2 cellular contexts compared by ENCODE assay signal in genomic region chr20:25258828-25259227, GRCh38.
TF ChIP-seq lines count a peak whose summit lies in the region.

No MANE protein-coding gene starts in this region.

TF ChIP-seq in WTC11, 78 proteins besides CTCF, POLR2A, EP300 and RAD21:
- TF ChIP-seq GTF2I (CRISPR knock-in tag; conservative IDR thresholded peaks at IDR 0.05) (no peak), PRRX2 (CRISPR knock-in tag; IDR thresholded peaks at IDR 0.05) (no peak), USF1 (CRISPR knock-in tag; IDR thresholded peaks at IDR 0.05) (no peak), FOXP4 (CRISPR knock-in tag; IDR thresholded peaks at IDR 0.05) (no peak), JUN (CRISPR knock-in tag; IDR thresholded peaks at IDR 0.05) (no peak), ZNF219 (CRISPR knock-in tag; IDR thresholded peaks at IDR 0.05; ENCODE audit: borderline replicate concordance) (no peak), ZNF512 (CRISPR knock-in tag; IDR thresholded peaks at IDR 0.05; ENCODE audit: borderline replicate concordance) (no peak), ZBTB21 (CRISPR knock-in tag; IDR thresholded peaks at IDR 0.05; ENCODE audit: borderline replicate concordance) (no peak), NR3C1 (CRISPR knock-in tag; conservative IDR thresholded peaks at IDR 0.05; ENCODE audit: low read depth) (no peak), CREM (CRISPR knock-in tag; IDR thresholded peaks at IDR 0.05) (no peak), CDX4 (CRISPR knock-in tag; IDR thresholded peaks at IDR 0.05; ENCODE audit: borderline replicate concordance) (no peak), ATF1 (CRISPR knock-in tag; IDR thresholded peaks at IDR 0.05) (no peak), SOX15 (CRISPR knock-in tag; IDR thresholded peaks at IDR 0.05) (no peak), ESRRA (CRISPR knock-in tag; IDR thresholded peaks at IDR 0.05; ENCODE audit: borderline replicate concordance) (no peak), IRF1 (CRISPR knock-in tag; IDR thresholded peaks at IDR 0.05) (no peak)

TF ChIP-seq in SK-N-SH, 30 proteins besides CTCF, POLR2A, EP300 and RAD21:
- TF ChIP-seq FOXJ3 (CRISPR knock-in tag; IDR thresholded peaks at IDR 0.05) (no peak), MEF2A (IDR thresholded peaks at IDR 0.05; ENCODE audit: borderline replicate concordance, low read depth) (no peak), ELF1 (IDR thresholded peaks at IDR 0.05) (no peak), FOXM1 (IDR thresholded peaks at IDR 0.05; ENCODE audit: low read depth) (no peak), TEAD4 (IDR thresholded peaks at IDR 0.05; ENCODE audit: borderline replicate concordance, insufficient read depth) (no peak), PBX3 (IDR thresholded peaks at IDR 0.05) (no peak)
